Comparison of ENCODE assay signal across 2 cellular contexts in the genomic region with DNA sequence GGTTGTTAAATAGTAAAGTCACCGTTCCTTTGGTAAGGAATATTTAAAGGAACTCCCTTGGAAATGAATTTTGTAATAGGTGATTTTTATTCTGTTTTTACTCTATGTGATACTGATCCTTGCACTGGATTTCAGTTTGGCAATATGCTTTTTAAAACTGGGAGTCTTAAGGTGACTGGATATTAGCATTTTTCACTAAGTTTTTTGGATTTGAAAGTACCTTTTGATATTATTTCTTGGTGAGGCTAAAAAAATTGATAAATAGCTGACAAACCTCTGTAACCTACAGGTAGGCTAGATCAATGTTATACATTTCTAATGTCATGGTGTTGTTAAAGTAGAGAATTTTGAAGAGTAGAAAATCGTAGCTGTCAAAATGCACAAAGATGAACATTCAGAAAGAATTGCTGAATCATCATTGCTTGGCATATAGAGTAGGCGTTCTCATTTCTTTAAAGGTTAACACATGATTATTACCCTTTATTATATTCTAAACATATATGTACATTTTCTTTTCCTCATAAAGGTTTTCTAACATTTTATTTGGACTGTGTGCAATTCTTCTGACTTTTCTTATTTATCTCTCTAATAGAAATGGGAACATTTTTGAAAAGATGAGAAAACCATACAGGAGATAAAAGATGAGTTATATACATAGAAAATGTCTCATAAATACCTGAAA.
TF ChIP-seq lines count a peak whose summit lies in the region.

No MANE protein-coding gene starts in this region.

TF ChIP-seq in SK-N-SH, 30 proteins besides CTCF, POLR2A, EP300 and RAD21 (continued from another document):
- TF ChIP-seq, protein P1, sequence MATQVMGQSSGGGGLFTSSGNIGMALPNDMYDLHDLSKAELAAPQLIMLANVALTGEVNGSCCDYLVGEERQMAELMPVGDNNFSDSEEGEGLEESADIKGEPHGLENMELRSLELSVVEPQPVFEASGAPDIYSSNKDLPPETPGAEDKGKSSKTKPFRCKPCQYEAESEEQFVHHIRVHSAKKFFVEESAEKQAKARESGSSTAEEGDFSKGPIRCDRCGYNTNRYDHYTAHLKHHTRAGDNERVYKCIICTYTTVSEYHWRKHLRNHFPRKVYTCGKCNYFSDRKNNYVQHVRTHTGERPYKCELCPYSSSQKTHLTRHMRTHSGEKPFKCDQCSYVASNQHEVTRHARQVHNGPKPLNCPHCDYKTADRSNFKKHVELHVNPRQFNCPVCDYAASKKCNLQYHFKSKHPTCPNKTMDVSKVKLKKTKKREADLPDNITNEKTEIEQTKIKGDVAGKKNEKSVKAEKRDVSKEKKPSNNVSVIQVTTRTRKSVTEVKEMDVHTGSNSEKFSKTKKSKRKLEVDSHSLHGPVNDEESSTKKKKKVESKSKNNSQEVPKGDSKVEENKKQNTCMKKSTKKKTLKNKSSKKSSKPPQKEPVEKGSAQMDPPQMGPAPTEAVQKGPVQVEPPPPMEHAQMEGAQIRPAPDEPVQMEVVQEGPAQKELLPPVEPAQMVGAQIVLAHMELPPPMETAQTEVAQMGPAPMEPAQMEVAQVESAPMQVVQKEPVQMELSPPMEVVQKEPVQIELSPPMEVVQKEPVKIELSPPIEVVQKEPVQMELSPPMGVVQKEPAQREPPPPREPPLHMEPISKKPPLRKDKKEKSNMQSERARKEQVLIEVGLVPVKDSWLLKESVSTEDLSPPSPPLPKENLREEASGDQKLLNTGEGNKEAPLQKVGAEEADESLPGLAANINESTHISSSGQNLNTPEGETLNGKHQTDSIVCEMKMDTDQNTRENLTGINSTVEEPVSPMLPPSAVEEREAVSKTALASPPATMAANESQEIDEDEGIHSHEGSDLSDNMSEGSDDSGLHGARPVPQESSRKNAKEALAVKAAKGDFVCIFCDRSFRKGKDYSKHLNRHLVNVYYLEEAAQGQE (IDR thresholded peaks at IDR 0.05; ENCODE audit: low read depth, low read length) = no peak
- TF ChIP-seq POLR2AphosphoS5 (IDR thresholded peaks at IDR 0.05; ENCODE audit: low read depth, low read length) (no peak), MEF2A (IDR thresholded peaks at IDR 0.05; ENCODE audit: borderline replicate concordance, low read depth) (no peak), RXRA (IDR thresholded peaks at IDR 0.05; ENCODE audit: borderline replicate concordance, low read depth) (no peak), MXI1 (IDR thresholded peaks at IDR 0.05; ENCODE audit: low read depth, low read length) (no peak), GABPA (IDR thresholded peaks at IDR 0.05; ENCODE audit: low read depth) (no peak), TAF1 (IDR thresholded peaks at IDR 0.05; ENCODE audit: borderline replicate concordance, low read depth, low read length) (no peak), SMC3 (IDR thresholded peaks at IDR 0.05; ENCODE audit: low read depth, low read length) (no peak), FOXJ3 (CRISPR knock-in tag; IDR thresholded peaks at IDR 0.05) (no peak), YY1 (IDR thresholded peaks at IDR 0.05; ENCODE audit: low read depth) (no peak)
- TF ChIP-seq, protein P2, sequence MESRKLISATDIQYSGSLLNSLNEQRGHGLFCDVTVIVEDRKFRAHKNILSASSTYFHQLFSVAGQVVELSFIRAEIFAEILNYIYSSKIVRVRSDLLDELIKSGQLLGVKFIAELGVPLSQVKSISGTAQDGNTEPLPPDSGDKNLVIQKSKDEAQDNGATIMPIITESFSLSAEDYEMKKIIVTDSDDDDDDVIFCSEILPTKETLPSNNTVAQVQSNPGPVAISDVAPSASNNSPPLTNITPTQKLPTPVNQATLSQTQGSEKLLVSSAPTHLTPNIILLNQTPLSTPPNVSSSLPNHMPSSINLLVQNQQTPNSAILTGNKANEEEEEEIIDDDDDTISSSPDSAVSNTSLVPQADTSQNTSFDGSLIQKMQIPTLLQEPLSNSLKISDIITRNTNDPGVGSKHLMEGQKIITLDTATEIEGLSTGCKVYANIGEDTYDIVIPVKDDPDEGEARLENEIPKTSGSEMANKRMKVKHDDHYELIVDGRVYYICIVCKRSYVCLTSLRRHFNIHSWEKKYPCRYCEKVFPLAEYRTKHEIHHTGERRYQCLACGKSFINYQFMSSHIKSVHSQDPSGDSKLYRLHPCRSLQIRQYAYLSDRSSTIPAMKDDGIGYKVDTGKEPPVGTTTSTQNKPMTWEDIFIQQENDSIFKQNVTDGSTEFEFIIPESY (IDR thresholded peaks at IDR 0.05; ENCODE audit: borderline replicate concordance, low read depth) = no peak
- TF ChIP-seq, protein P3, sequence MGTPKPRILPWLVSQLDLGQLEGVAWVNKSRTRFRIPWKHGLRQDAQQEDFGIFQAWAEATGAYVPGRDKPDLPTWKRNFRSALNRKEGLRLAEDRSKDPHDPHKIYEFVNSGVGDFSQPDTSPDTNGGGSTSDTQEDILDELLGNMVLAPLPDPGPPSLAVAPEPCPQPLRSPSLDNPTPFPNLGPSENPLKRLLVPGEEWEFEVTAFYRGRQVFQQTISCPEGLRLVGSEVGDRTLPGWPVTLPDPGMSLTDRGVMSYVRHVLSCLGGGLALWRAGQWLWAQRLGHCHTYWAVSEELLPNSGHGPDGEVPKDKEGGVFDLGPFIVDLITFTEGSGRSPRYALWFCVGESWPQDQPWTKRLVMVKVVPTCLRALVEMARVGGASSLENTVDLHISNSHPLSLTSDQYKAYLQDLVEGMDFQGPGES (IDR thresholded peaks at IDR 0.05; ENCODE audit: low read depth, low read length) = no peak

TF ChIP-seq in SK-N-SH treated with all-trans-retinoic acid at 6 μM for 48 hours, 23 proteins besides CTCF, POLR2A, EP300 and RAD21 (continued from another document):
- TF ChIP-seq ARNTL (CRISPR knock-in tag; IDR thresholded peaks at IDR 0.05; ENCODE audit: borderline replicate concordance, low read depth) = no peak
- no peak for TF ChIP-seq PPARA (CRISPR knock-in tag; IDR thresholded peaks at IDR 0.05; ENCODE audit: borderline replicate concordance)
- TF ChIP-seq SNAI2 (CRISPR knock-in tag; IDR thresholded peaks at IDR 0.05) = no peak
- TF ChIP-seq, protein P4, sequence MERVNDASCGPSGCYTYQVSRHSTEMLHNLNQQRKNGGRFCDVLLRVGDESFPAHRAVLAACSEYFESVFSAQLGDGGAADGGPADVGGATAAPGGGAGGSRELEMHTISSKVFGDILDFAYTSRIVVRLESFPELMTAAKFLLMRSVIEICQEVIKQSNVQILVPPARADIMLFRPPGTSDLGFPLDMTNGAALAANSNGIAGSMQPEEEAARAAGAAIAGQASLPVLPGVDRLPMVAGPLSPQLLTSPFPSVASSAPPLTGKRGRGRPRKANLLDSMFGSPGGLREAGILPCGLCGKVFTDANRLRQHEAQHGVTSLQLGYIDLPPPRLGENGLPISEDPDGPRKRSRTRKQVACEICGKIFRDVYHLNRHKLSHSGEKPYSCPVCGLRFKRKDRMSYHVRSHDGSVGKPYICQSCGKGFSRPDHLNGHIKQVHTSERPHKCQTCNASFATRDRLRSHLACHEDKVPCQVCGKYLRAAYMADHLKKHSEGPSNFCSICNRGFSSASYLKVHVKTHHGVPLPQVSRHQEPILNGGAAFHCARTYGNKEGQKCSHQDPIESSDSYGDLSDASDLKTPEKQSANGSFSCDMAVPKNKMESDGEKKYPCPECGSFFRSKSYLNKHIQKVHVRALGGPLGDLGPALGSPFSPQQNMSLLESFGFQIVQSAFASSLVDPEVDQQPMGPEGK (CRISPR knock-in tag; IDR thresholded peaks at IDR 0.05; ENCODE audit: borderline replicate concordance) = no peak
- no peak for TF ChIP-seq ZFP3 (CRISPR knock-in tag; IDR thresholded peaks at IDR 0.05)
- TF ChIP-seq GLIS3 (CRISPR knock-in tag; IDR thresholded peaks at IDR 0.05) = no peak
- no peak for TF ChIP-seq RARB (CRISPR knock-in tag; IDR thresholded peaks at IDR 0.05)
- no peak for TF ChIP-seq OSR1 (CRISPR knock-in tag; IDR thresholded peaks at IDR 0.05)
- no peak for TF ChIP-seq TCF4 (CRISPR knock-in tag; IDR thresholded peaks at IDR 0.05; ENCODE audit: borderline replicate concordance)
- TF ChIP-seq, protein P5, sequence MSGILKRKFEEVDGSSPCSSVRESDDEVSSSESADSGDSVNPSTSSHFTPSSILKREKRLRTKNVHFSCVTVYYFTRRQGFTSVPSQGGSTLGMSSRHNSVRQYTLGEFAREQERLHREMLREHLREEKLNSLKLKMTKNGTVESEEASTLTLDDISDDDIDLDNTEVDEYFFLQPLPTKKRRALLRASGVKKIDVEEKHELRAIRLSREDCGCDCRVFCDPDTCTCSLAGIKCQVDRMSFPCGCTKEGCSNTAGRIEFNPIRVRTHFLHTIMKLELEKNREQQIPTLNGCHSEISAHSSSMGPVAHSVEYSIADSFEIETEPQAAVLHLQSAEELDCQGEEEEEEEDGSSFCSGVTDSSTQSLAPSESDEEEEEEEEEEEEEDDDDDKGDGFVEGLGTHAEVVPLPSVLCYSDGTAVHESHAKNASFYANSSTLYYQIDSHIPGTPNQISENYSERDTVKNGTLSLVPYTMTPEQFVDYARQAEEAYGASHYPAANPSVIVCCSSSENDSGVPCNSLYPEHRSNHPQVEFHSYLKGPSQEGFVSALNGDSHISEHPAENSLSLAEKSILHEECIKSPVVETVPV (CRISPR knock-in tag; IDR thresholded peaks at IDR 0.05) = no peak
- no peak for TF ChIP-seq ZNF565 (CRISPR knock-in tag; conservative IDR thresholded peaks at IDR 0.05; ENCODE audit: low read depth)
- TF ChIP-seq BACH2 (CRISPR knock-in tag; IDR thresholded peaks at IDR 0.05; ENCODE audit: borderline replicate concordance) = no peak
- TF ChIP-seq ZFP30 (CRISPR knock-in tag; IDR thresholded peaks at IDR 0.05) = no peak
